8 cellular contexts compared by ENCODE assay signal in genomic region chr22:37907036-37907954, GRCh38. TPM values are rescaled to one million over a fixed set of nuclear protein-coding genes. Genes with fewer than 3 reads are reported as not detected.
DNase-seq lines count a peak whose midpoint lies in the region; TF ChIP-seq lines count a peak whose summit lies in the region.

No MANE protein-coding gene starts in this region.

- H3K79me2 ChIP-seq in GM23248 (ENCODE audit: insufficient read depth) (peaks cover 58% of the 10 kb centered on the region), smooth muscle cell (ENCODE audit: low read depth) (peaks cover 43% of the 10 kb centered on the region)

- WGBS in GM23248 (ENCODE audit: low coverage in 1 of 2, low lambda C conversion rate in 2 of 2, missing lambda C conversion rate in 2 of 2), 2 experiments = 11 to 13% methylated on average over 19 of the region's 19 CpGs
- 58% methylated on average over 19 of the region's 19 CpGs for WGBS in smooth muscle cell (ENCODE audit: low lambda C conversion rate)

- H4K20me1 ChIP-seq in GM23248 (ENCODE audit: insufficient read depth) (peaks cover 7% of the 10 kb centered on the region; the same call in 1 of the 2 replicates), smooth muscle cell (ENCODE audit: low read depth) (peaks cover 49% of the 10 kb centered on the region)

- H3K4me1 ChIP-seq in GM23248 (ENCODE audit: insufficient read depth) (peaks cover 36% of the 10 kb centered on the region), smooth muscle cell (ENCODE audit: low read depth) (peaks cover 10% of the 10 kb centered on the region)

- peaks cover 12% of the 10 kb centered on the region for H3K9me3 Mint-ChIP-seq in glutamatergic neuron (ENCODE audit: unreplicated experiment)

- no peaks in the 10 kb centered on the region for H3K36me3 Mint-ChIP-seq in glutamatergic neuron (ENCODE audit: unreplicated experiment)

- DNase-seq in GM23248 (peak; percentile 75), glutamatergic neuron (no peak), smooth muscle cell (lab: John Stamatoyannopoulos, UW; ENCODE audit: unreplicated experiment) (no peak), GM19240 (ENCODE audit: insufficient read length, low spot score) (no peak), NCI-H146 (lab: John Stamatoyannopoulos, UW) (no peak), putamen (ENCODE audit: low spot score) (no peak)
- no peak for DNase-seq in activated CD4-positive, alpha-beta T cell treated with anti-CD3 and anti-CD28 coated beads, Interleukin-2, amount 50 U/mL, for 1 hour

- peaks cover 36% of the 10 kb centered on the region for H3K4me1 Mint-ChIP-seq in glutamatergic neuron (ENCODE audit: low read depth, unreplicated experiment)

- peaks cover 13% of the 10 kb centered on the region for H3F3A ChIP-seq in GM23248 (ENCODE audit: insufficient read depth)
- peaks cover 8% of the 10 kb centered on the region for H3F3A ChIP-seq in smooth muscle cell (ENCODE audit: low read depth)

- in situ Hi-C loops in GM23248 (cut with MboI) = no loop called here

- H3K4me2 ChIP-seq in GM23248 (ENCODE audit: unreplicated experiment) = peak overlapping the region; percentile 96
- H3K4me2 ChIP-seq in smooth muscle cell = peak overlapping the region; percentile 93

- H3K27me3 Mint-ChIP-seq in glutamatergic neuron (ENCODE audit: unreplicated experiment) = peaks cover 26% of the 10 kb centered on the region

- H3K27ac ChIP-seq in GM23248 = peak overlapping the region; percentile 99
- H3K27ac ChIP-seq in VCaP = peak overlapping the region; percentile 85; the same call in 1 of the 2 replicates
- peak overlapping the region; percentile 68 for H3K27ac ChIP-seq in smooth muscle cell (ENCODE audit: low read depth)

- peak overlapping the region; percentile 91 for H3K4me3 ChIP-seq in GM23248
- peak overlapping the region; percentile 62 for H3K4me3 ChIP-seq in smooth muscle cell

- no peak overlapping the region for H2AFZ ChIP-seq in GM23248
- H2AFZ ChIP-seq in smooth muscle cell (ENCODE audit: low read depth) = no peak overlapping the region

- H3K9me3 ChIP-seq in GM23248 (ENCODE audit: low read depth) (no peaks in the 10 kb centered on the region), smooth muscle cell (replicated peaks; ENCODE audit: low read depth) (no peaks in the 10 kb centered on the region)

- H3K36me3 ChIP-seq in GM23248 (ENCODE audit: low read depth) (no peaks in the 10 kb centered on the region; the same call in 1 of the 2 replicates), smooth muscle cell (ENCODE audit: low read depth) (no peaks in the 10 kb centered on the region)

- peak overlapping the region; percentile 90 for H3K27ac Mint-ChIP-seq in glutamatergic neuron (ENCODE audit: unreplicated experiment)

- peak overlapping the region; percentile 93 for H3K4me3 Mint-ChIP-seq in glutamatergic neuron (ENCODE audit: unreplicated experiment)

- H3K9me2 ChIP-seq in GM23248 (ENCODE audit: insufficient read depth) = no peaks in the 10 kb centered on the region

- TF ChIP-seq CTCF in VCaP (conservative IDR thresholded peaks at IDR 0.05) = no peak
- no peak for TF ChIP-seq CTCF in glutamatergic neuron (IDR thresholded peaks at IDR 0.05; ENCODE audit: partially characterized antibody, unreplicated experiment)
- TF ChIP-seq CTCF in smooth muscle cell (IDR thresholded peaks at IDR 0.05; ENCODE audit: borderline replicate concordance, insufficient read depth, poor library complexity, severe bottlenecking) = no peak

- peak overlapping the region; percentile 83 for H3K9ac ChIP-seq in GM23248
- H3K9ac ChIP-seq in smooth muscle cell (ENCODE audit: low read depth) = peak overlapping the region; percentile 76

- no peaks in the 10 kb centered on the region for H3K27me3 ChIP-seq in GM23248 (replicated peaks; ENCODE audit: insufficient read depth)
- no peaks in the 10 kb centered on the region for H3K27me3 ChIP-seq in smooth muscle cell (ENCODE audit: low read depth)

RNA-seq across cellular contexts. Expression of gene MICALL1, which starts 1.2 kb away (rescaled TPM):
- total RNA-seq in GM23248 (2014; rRNA removed; shearing (Covaris generic)) = 41.4 and 46.0 TPM in 2 replicates
- polyA plus RNA-seq in GM23248 (2016; fragmentation: Nextera tagmentation; extraction: Ambion mirVana) = 7.5 and 8.0 TPM in 2 replicates
- 133 TPM for total RNA-seq in glutamatergic neuron (ENCODE audit: unreplicated experiment)
- total RNA-seq in smooth muscle cell = 15.2 and 24.9 TPM in 2 replicates
- 8.7 and 17.1 TPM in 2 replicates for polyA plus RNA-seq in smooth muscle cell

RNA-seq across cellular contexts. Expression of gene C22orf23, which starts 46.1 kb away (rescaled TPM):
- total RNA-seq in GM23248 (2014; rRNA removed; shearing (Covaris generic)) = 0.22 TPM in 1 of 2 replicates, not detected in the other
- polyA plus RNA-seq in GM23248 (2016; fragmentation: Nextera tagmentation; extraction: Ambion mirVana) (0.82 and 1.1 TPM in 2 replicates), smooth muscle cell (1.0 and 2.4 TPM in 2 replicates)
- total RNA-seq in glutamatergic neuron (ENCODE audit: unreplicated experiment) (0.64 TPM), smooth muscle cell (0.18 and 0.81 TPM in 2 replicates)

RNA-seq across cellular contexts. Expression of gene POLR2F, which starts 46.2 kb away (rescaled TPM):
- total RNA-seq in GM23248 (2014; rRNA removed; shearing (Covaris generic)) = 15.6 and 71.4 TPM in 2 replicates
- polyA plus RNA-seq in GM23248 (2016; fragmentation: Nextera tagmentation; extraction: Ambion mirVana) (146 and 148 TPM in 2 replicates), smooth muscle cell (138 and 141 TPM in 2 replicates)
- total RNA-seq in glutamatergic neuron (ENCODE audit: unreplicated experiment) (68.3 TPM), smooth muscle cell (29.0 and 52.2 TPM in 2 replicates)

RNA-seq across cellular contexts. Expression of gene EIF3L, which starts 58.1 kb away (rescaled TPM):
- 323 and 346 TPM in 2 replicates for total RNA-seq in GM23248 (2014; rRNA removed; shearing (Covaris generic))
- 201 and 206 TPM in 2 replicates for polyA plus RNA-seq in GM23248 (2016; fragmentation: Nextera tagmentation; extraction: Ambion mirVana)
- total RNA-seq in glutamatergic neuron (ENCODE audit: unreplicated experiment) = 526 TPM
- 264 and 274 TPM in 2 replicates for total RNA-seq in smooth muscle cell
- polyA plus RNA-seq in smooth muscle cell = 165 and 182 TPM in 2 replicates
